Comparison of ENCODE assay signal across 17 cellular contexts in the genomic region with DNA sequence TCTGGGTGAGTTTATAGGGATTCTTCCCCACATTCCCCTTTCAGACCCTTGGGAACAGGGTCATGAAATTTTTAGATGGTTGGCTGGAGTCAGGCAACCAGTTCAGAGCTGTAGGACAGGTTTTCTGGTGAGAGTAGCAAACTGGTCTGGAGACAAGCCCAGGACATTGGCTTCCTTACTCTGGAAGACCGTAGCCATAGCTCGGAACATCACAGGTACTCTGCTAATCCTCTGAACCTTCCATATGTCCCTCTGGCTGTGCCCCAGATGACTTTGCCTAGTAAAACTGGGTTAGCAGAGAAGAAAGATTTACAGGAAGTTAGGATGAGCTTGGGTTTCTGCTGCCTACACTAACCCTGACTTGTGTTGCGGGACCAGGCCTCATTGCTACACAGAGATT.
"Had no signal": no experiment of that assay in that cellular context is flagged by ENCODE, and none has a peak within 500 bp of the region (broad histone marks: within the 10 kb centered on the region; RNA-seq: fewer than 3 reads in every experiment).

No MANE protein-coding gene starts in this region.

- FAIRE-seq: islet of Langerhans, pancreas, small intestine had no signal

- H3K36me3 ChIP-seq: heart right ventricle, pancreas had no signal

- DNase-seq: effector CD4-positive, alpha-beta T cell; foreskin melanocyte; heart right ventricle; hypothalamus; kidney glomerular epithelial cell; mammary epithelial cell; mucosa of descending colon; naive thymus-derived CD8-positive, alpha-beta T cell; nucleus accumbens; pancreas; right cardiac atrium; small intestine; stimulated activated CD4-positive, alpha-beta T cell treated with anti-CD3 and anti-CD28 coated beads, Interleukin-12 subunit alpha, Interleukin-12 subunit beta, amount 100 ng/mL, for 4 hours; stimulated activated naive CD4-positive, alpha-beta T cell treated with Interleukin-2 at 50 U/mL for 16 hours; trophoblast cell had no signal

- H3K27ac ChIP-seq: coronary artery, heart right ventricle, pancreas had no signal

- H3K27me3 ChIP-seq: heart right ventricle, pancreas had no signal

- ATAC-seq: heart right ventricle; mucosa of descending colon; naive thymus-derived CD8-positive, alpha-beta T cell; pancreas; right cardiac atrium had no signal

- H3K9me3 ChIP-seq: heart right ventricle, mucosa of descending colon, pancreas had no signal

- H3K4me3 ChIP-seq: coronary artery, heart right ventricle, mucosa of descending colon, pancreas had no signal
